Comparison of ENCODE assay signal across 13 cellular contexts in genomic region chr12:97756741-97757140, GRCh38.
"Had no signal": no experiment of that assay in that cellular context is flagged by ENCODE, and none has a peak within 500 bp of the region (broad histone marks: within the 10 kb centered on the region; RNA-seq: fewer than 3 reads in every experiment).

No MANE protein-coding gene starts in this region.

- H3K9me3 Mint-ChIP-seq: endodermal cell, neural crest cell had no signal

- DNase-seq: activated CD4-positive, alpha-beta T cell treated with anti-CD3 and anti-CD28 coated beads for 48 hours; activated naive CD4-positive, alpha-beta T cell treated with anti-CD3 and anti-CD28 coated beads for 36 hours; cerebellar nuclear complex; endodermal cell; erythroblast; glutamatergic neuron; SK-N-SH; stimulated activated CD4-positive, alpha-beta T cell treated with anti-CD3 and anti-CD28 coated beads, Interleukin-15, amount 100 ng/mL, for 24 hours; stimulated activated CD4-positive, alpha-beta T cell treated with anti-CD3 and anti-CD28 coated beads, Interleukin-4, amount 100 ng/mL, for 24 hours had no signal

- H3K9me3 ChIP-seq: SK-N-SH had no signal

- H3K27me3 Mint-ChIP-seq: type B pancreatic cell had no signal

- ATAC-seq: WTC11 had no signal

- H3K4me3 Mint-ChIP-seq: activated naive CD4-positive, alpha-beta T cell treated with anti-CD3 and anti-CD28 coated beads for 36 hours; brain; endodermal cell; neural crest cell; type B pancreatic cell; WTC11 had no signal

- H3K36me3 Mint-ChIP-seq: brain, type B pancreatic cell, WTC11 had no signal

- H3K27ac Mint-ChIP-seq: activated naive CD4-positive, alpha-beta T cell treated with anti-CD3 and anti-CD28 coated beads for 36 hours; endodermal cell; WTC11 had no signal
